Comparison of ENCODE assay signal across 1 cellular context in the genomic region with DNA sequence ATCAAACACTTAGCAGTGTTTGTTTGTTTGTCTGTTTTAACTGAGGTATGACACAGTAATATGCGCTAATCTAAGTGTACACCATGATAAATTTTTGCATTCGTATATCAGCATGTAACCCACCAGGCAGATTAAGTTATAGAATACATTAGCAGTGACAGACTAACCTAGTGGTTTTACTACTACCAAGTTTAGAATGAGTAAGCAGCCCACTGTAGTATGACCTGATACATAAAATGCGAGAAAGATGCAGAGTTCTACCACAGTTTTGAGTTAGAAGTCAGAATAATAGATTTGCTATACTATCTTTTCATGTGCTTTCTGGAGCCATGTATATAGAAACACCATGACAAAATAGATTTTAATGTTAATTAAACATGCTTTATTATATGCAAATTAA.
TF ChIP-seq lines count a peak whose summit lies in the region.

No MANE protein-coding gene starts in this region.

TF ChIP-seq in GM12878, 131 proteins besides CTCF, POLR2A, EP300 and RAD21:
- TF ChIP-seq DPF2 (IDR thresholded peaks at IDR 0.05), result no peak
- TF ChIP-seq LARP7 (IDR thresholded peaks at IDR 0.05), result no peak
